4 cellular contexts compared by ENCODE assay signal in the genomic region with DNA sequence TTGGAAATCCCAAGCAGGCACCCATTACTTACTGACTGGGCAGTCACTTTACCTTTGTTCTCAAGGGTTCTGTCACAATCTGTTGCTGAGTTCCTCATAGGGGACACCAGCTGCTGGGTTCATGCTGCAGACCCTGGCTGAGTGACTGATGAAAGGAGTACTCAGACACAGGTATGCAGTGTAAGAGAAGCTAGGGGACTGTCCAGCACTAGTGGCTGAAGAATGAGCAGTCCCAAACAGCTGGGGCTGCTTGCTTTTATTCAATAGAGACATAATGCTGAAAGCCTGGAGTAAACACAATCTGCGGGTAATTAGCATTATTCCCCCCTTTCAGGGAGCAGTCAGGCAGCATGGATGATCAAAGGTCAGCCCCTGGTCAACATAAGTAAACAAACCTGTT. TPM values are rescaled to one million over a fixed set of nuclear protein-coding genes. Genes with fewer than 3 reads are reported as not detected.
"Had no signal": no experiment of that assay in that cellular context is flagged by ENCODE, and none has a peak within 500 bp of the region (broad histone marks: within the 10 kb centered on the region; RNA-seq: fewer than 3 reads in every experiment).

No MANE protein-coding gene starts in this region.

RNA-seq across cellular contexts. Expression of gene GC, which starts 25.9 kb away (rescaled TPM):
- total RNA-seq: LHCN-M2, M059J, MCF 10A, NCI-H460 had no signal
